1 cellular context compared by ENCODE assay signal in genomic region chr19:51005248-51005647, GRCh38.
TF ChIP-seq lines count a peak whose summit lies in the region.

No MANE protein-coding gene starts in this region.

TF ChIP-seq in K562, 482 proteins besides CTCF, POLR2A, EP300 and RAD21:
- TF ChIP-seq HOMEZ (CRISPR knock-in tag; IDR thresholded peaks at IDR 0.05) (no peak), HDAC2 (IDR thresholded peaks at IDR 0.05) (peak; percentile 56; the same call in 1 of the 2 replicates), TAF15 (IDR thresholded peaks at IDR 0.05; ENCODE audit: low read depth, low read length) (no peak), BCL6 (CRISPR knock-in tag; IDR thresholded peaks at IDR 0.05) (no peak), ZFPM2 (CRISPR knock-in tag; IDR thresholded peaks at IDR 0.05) (no peak), SMC3 (conservative IDR thresholded peaks at IDR 0.05; ENCODE audit: insufficient read depth, low read depth, low read length) (no peak), KDM1A (IDR thresholded peaks at IDR 0.05) (peak; percentile 82 to 88), ZNF143 (CRISPR knock-in tag; IDR thresholded peaks at IDR 0.05) (peak; percentile 63), ZNF639 (CRISPR knock-in tag; conservative IDR thresholded peaks at IDR 0.05 in 1 of 2, IDR thresholded peaks at IDR 0.05 in 1 of 2) (no peak), ZNF449 (CRISPR knock-in tag; IDR thresholded peaks at IDR 0.05) (no peak), CHD1 (IDR thresholded peaks at IDR 0.05; ENCODE audit: low read length) (no peak), ARHGAP35 (IDR thresholded peaks at IDR 0.05; ENCODE audit: partially characterized antibody) (no peak), SMAD1 (IDR thresholded peaks at IDR 0.05; ENCODE audit: low read depth, low read length, partially characterized antibody) (no peak), MXD1 (CRISPR knock-in tag; IDR thresholded peaks at IDR 0.05; ENCODE audit: borderline replicate concordance, poor library complexity, severe bottlenecking) (no peak), CTBP1 (IDR thresholded peaks at IDR 0.05; ENCODE audit: borderline replicate concordance) (peak; percentile 76), ZNF707 (CRISPR knock-in tag; conservative IDR thresholded peaks at IDR 0.05) (no peak), KLF13 (tag; IDR thresholded peaks at IDR 0.05; ENCODE audit: borderline replicate concordance, low read depth) (no peak), RCOR1 (IDR thresholded peaks at IDR 0.05; ENCODE audit: borderline replicate concordance in 1 of 2, low read depth in 2 of 2, low read length in 2 of 2) (peak in 1 of 2 experiments; percentile 84; a peak in 2 of 4 replicates), CREB3 (tag; conservative IDR thresholded peaks at IDR 0.05; ENCODE audit: low read depth) (no peak)
